In genomic region chr1:60898987-60899386, GRCh38 we compare ENCODE assay signal across 20 cellular contexts.
DNase-seq lines count a peak whose midpoint lies in the region; ATAC-seq lines count a peak whose summit lies in the region.
"Had no signal": no experiment of that assay in that cellular context is flagged by ENCODE, and none has a peak within 500 bp of the region (broad histone marks: within the 10 kb centered on the region; RNA-seq: fewer than 3 reads in every experiment).

No MANE protein-coding gene starts in this region.

- no peaks in the 10 kb centered on the region for H3K36me3 Mint-ChIP-seq in T-helper 2 cell treated with Interferon-gamma antibody and Interleukin-4, amounts not matched to agents 5 μg/mL and 100 μg/mL, for 36 hours (ENCODE audit: low read depth)
- H3K36me3 Mint-ChIP-seq: activated naive CD8-positive, alpha-beta T cell treated with anti-CD3 and anti-CD28 coated beads, Interleukin-2, amount 10 ng/mL, durations not matched to agents 7 days and 5 days had no signal

- peak; percentile 53 for DNase-seq in activated CD4-positive, alpha-beta T cell treated with anti-CD3 and anti-CD28 coated beads for 48 hours
- DNase-seq in activated CD4-positive, alpha-beta T cell treated with anti-CD3 and anti-CD28 coated beads for 1 hour = no peak
- peak; percentile 19 for DNase-seq in T-helper 2 cell treated with Interferon-gamma antibody and Interleukin-4, amounts not matched to agents 5 μg/mL and 100 μg/mL, for 36 hours (ENCODE audit: low spot score)
- DNase-seq in iPS-NIHi7 (ENCODE audit: extremely low spot score) (no peak), aorta (no peak)
- DNase-seq: activated naive CD8-positive, alpha-beta T cell treated with anti-CD3 and anti-CD28 coated beads, Interleukin-2, amount 10 ng/mL, durations not matched to agents 7 days and 5 days; COR-L47; GF-D8; H7; KBM-7; midbrain; NCI-H1694 treated with DMSO at 0.1 percent for 48 hours; NCI-H774; spleen had no signal

- H3K27ac Mint-ChIP-seq in T-helper 2 cell treated with Interferon-gamma antibody and Interleukin-4, amounts not matched to agents 5 μg/mL and 100 μg/mL, for 36 hours = no peak overlapping the region
- H3K27ac Mint-ChIP-seq: activated naive CD8-positive, alpha-beta T cell treated with anti-CD3 and anti-CD28 coated beads, Interleukin-2, amount 10 ng/mL, durations not matched to agents 7 days and 5 days had no signal

- H3K27me3 Mint-ChIP-seq in T-helper 2 cell treated with Interferon-gamma antibody and Interleukin-4, amounts not matched to agents 5 μg/mL and 100 μg/mL, for 36 hours (ENCODE audit: low read depth) = peaks cover 10% of the 10 kb centered on the region

- peaks cover 0 to 7% of the 10 kb centered on the region in 2 donors for H3K4me1 ChIP-seq in aorta (ENCODE audit: control insufficient read depth in 1 of 2, insufficient read depth in 2 of 2, low read length in 2 of 2)
- H3K4me1 ChIP-seq: A549, spleen had no signal

- 88 to 93% methylated on average over 4 of the region's 4 CpGs for WGBS in aorta, 2 donors

- ATAC-seq in GM18907 (IDR thresholded peaks at IDR 0.05; ENCODE audit: unreplicated experiment) (peak; percentile 70), HG02798 (IDR thresholded peaks at IDR 0.05; ENCODE audit: poor library complexity, unreplicated experiment) (peak; percentile 60), HG03159 (IDR thresholded peaks at IDR 0.05; ENCODE audit: unreplicated experiment) (no peak), aorta (ENCODE audit: low FRiP score) (no peak)
- ATAC-seq: A549 had no signal

- peaks cover 3% of the 10 kb centered on the region for H3K4me1 Mint-ChIP-seq in T-helper 2 cell treated with Interferon-gamma antibody and Interleukin-4, amounts not matched to agents 5 μg/mL and 100 μg/mL, for 36 hours (ENCODE audit: low read depth)
- H3K4me1 Mint-ChIP-seq: activated naive CD8-positive, alpha-beta T cell treated with anti-CD3 and anti-CD28 coated beads, Interleukin-2, amount 10 ng/mL, durations not matched to agents 7 days and 5 days; central memory CD8-positive, alpha-beta T cell had no signal

- no peaks in the 10 kb centered on the region for H3K9me3 ChIP-seq in aorta (ENCODE audit: control insufficient read depth, low read length)
- H3K9me3 ChIP-seq: A549, spleen had no signal

- H3K9me3 Mint-ChIP-seq in T-helper 2 cell treated with Interferon-gamma antibody and Interleukin-4, amounts not matched to agents 5 μg/mL and 100 μg/mL, for 36 hours = no peaks in the 10 kb centered on the region
- H3K9me3 Mint-ChIP-seq: activated naive CD8-positive, alpha-beta T cell treated with anti-CD3 and anti-CD28 coated beads, Interleukin-2, amount 10 ng/mL, durations not matched to agents 7 days and 5 days; central memory CD8-positive, alpha-beta T cell had no signal

- no peaks in the 10 kb centered on the region for H3K36me3 ChIP-seq in aorta (ENCODE audit: control insufficient read depth in 1 of 2, insufficient read depth in 2 of 2, low read length in 1 of 2)
- H3K36me3 ChIP-seq: spleen had no signal

- no peak overlapping the region for H3K4me3 ChIP-seq in aorta (ENCODE audit: low read length in 2 of 2)
- H3K4me3 ChIP-seq: A549, spleen had no signal

- intact Hi-C loops in aorta (cut with DNase I) = no loop called here

- no peaks in the 10 kb centered on the region for H3K27me3 ChIP-seq in aorta (ENCODE audit: control insufficient read depth in 1 of 2, insufficient read depth in 2 of 2, low read length in 1 of 2)
- H3K27me3 ChIP-seq: spleen had no signal

- H3K4me3 Mint-ChIP-seq in T-helper 2 cell treated with Interferon-gamma antibody and Interleukin-4, amounts not matched to agents 5 μg/mL and 100 μg/mL, for 36 hours = no peak overlapping the region
- H3K4me3 Mint-ChIP-seq: activated naive CD8-positive, alpha-beta T cell treated with anti-CD3 and anti-CD28 coated beads, Interleukin-2, amount 10 ng/mL, durations not matched to agents 7 days and 5 days; central memory CD8-positive, alpha-beta T cell had no signal

- no peak overlapping the region for H3K27ac ChIP-seq in aorta (ENCODE audit: low read depth in 1 of 2, low read length in 2 of 2)
- H3K27ac ChIP-seq: A549, RWPE1, spleen had no signal

Comparison
In these comparisons a context has a peak if more than half of its experiments do, and no peak if none do; other contexts are left out.
1. DNase-seq: peak in activated CD4-positive, alpha-beta T cell treated with anti-CD3 and anti-CD28 coated beads for 48 hours (single experiment) and T-helper 2 cell treated with Interferon-gamma antibody and Interleukin-4, amounts not matched to agents 5 μg/mL and 100 μg/mL, for 36 hours (single experiment); none in activated CD4-positive, alpha-beta T cell treated with anti-CD3 and anti-CD28 coated beads for 1 hour (single experiment), iPS-NIHi7 (single experiment) and aorta (0 of 2).
2. ATAC-seq: peak in GM18907 (single experiment) and HG02798 (single experiment); none in HG03159 (single experiment) and aorta (single experiment).